In genomic region chr6:88166901-88167624, GRCh38 we compare ENCODE assay signal across 8 cellular contexts. TPM values are rescaled to one million over a fixed set of nuclear protein-coding genes. Genes with fewer than 3 reads are reported as not detected.
DNase-seq lines count a peak whose midpoint lies in the region; ATAC-seq, FAIRE-seq and TF ChIP-seq lines count a peak whose summit lies in the region.

No MANE protein-coding gene starts in this region.

- no peak for TF ChIP-seq RAD21 in HepG2 (CRISPR knock-in tag; IDR thresholded peaks at IDR 0.05)

- peak overlapping the region; percentile 77 for H3K4me3 Mint-ChIP-seq in CD4-positive, alpha-beta T cell
- peak overlapping the region; percentile 79 for H3K4me3 Mint-ChIP-seq in astrocyte (ENCODE audit: unreplicated experiment)

- H3K4me1 ChIP-seq in astrocyte (ENCODE audit: insufficient read depth, low read length) (peaks cover 4% of the 10 kb centered on the region), HepG2 (ENCODE audit: insufficient read depth, low read length) (peaks cover 4% of the 10 kb centered on the region; the same call in 1 of the 2 replicates), thyroid gland (peaks cover 10 to 21% of the 10 kb centered on the region in 2 donors)

- H3K36me3 ChIP-seq in astrocyte (ENCODE audit: insufficient read depth, low read length) = no peaks in the 10 kb centered on the region
- no peaks in the 10 kb centered on the region for H3K36me3 ChIP-seq in HepG2 (replicated peaks in 1 of 2; ENCODE audit: control insufficient read depth in 1 of 2, insufficient read depth in 2 of 2, low read length in 2 of 2)
- no peaks in the 10 kb centered on the region for H3K36me3 ChIP-seq in thyroid gland

- FAIRE-seq in astrocyte (lab: Jason Lieb, UNC) (no peak), HepG2 (lab: Jason Lieb, UNC) (no peak)

- H3K9ac ChIP-seq in astrocyte (ENCODE audit: low read length) (no peak overlapping the region), HepG2 (ENCODE audit: insufficient read depth, low read depth, low read length) (no peak overlapping the region)

- intact Hi-C loops in CD4-positive, alpha-beta T cell (cut with DNase I, micrococcal nuclease) = no loop called here
- intact Hi-C loops in HepG2 (cut with micrococcal nuclease; ENCODE audit: unreplicated experiment) = no loop called here
- intact Hi-C loops in thyroid gland (cut with DNase I) = no loop called here

- no peak overlapping the region for H3K27ac Mint-ChIP-seq in CD4-positive, alpha-beta T cell
- H3K27ac Mint-ChIP-seq in astrocyte (ENCODE audit: unreplicated experiment) = no peak overlapping the region

- in situ Hi-C loops in HepG2 (cut with HindIII; ENCODE audit: extremely low pct_ligation_motif_present, low pct_unique_long_range_greater_than_20kb) = no loop called here

- TF ChIP-seq EP300 in HepG2 (IDR thresholded peaks at IDR 0.05; ENCODE audit: low read depth in 2 of 2, low read length in 2 of 2) = no peak
- no peak for TF ChIP-seq EP300 in HepG2 (CRISPR knock-in tag; IDR thresholded peaks at IDR 0.05; ENCODE audit: borderline replicate concordance)

- H3K27me3 Mint-ChIP-seq in CD4-positive, alpha-beta T cell = peaks cover 82% of the 10 kb centered on the region
- H3K27me3 Mint-ChIP-seq in astrocyte (ENCODE audit: low read depth, unreplicated experiment) = peaks cover 51% of the 10 kb centered on the region

- H3K4me2 ChIP-seq in astrocyte (ENCODE audit: low read length) (peak overlapping the region; percentile 94), HepG2 (ENCODE audit: low read depth, low read length) (peak overlapping the region; percentile 65)

- H3K9me3 Mint-ChIP-seq in CD4-positive, alpha-beta T cell = no peaks in the 10 kb centered on the region
- peaks cover 8% of the 10 kb centered on the region for H3K9me3 Mint-ChIP-seq in astrocyte (ENCODE audit: unreplicated experiment)

- H3K9me3 ChIP-seq in CD4-positive, alpha-beta T cell (ENCODE audit: control insufficient read depth, low read length) = no peaks in the 10 kb centered on the region
- H3K9me3 ChIP-seq in astrocyte (ENCODE audit: insufficient read depth, low read depth, low read length) (no peaks in the 10 kb centered on the region), HepG2 (ENCODE audit: low read length) (no peaks in the 10 kb centered on the region), thyroid gland (no peaks in the 10 kb centered on the region)

- H3K79me2 ChIP-seq in astrocyte (ENCODE audit: insufficient read depth, low read length) = no peaks in the 10 kb centered on the region
- no peaks in the 10 kb centered on the region for H3K79me2 ChIP-seq in HepG2 (ENCODE audit: insufficient read depth, low read length)

- H4K20me1 ChIP-seq in astrocyte (ENCODE audit: insufficient read depth, low read length) (no peaks in the 10 kb centered on the region), HepG2 (ENCODE audit: insufficient read depth, low read length) (no peaks in the 10 kb centered on the region)

- no peak for TF ChIP-seq CTCF in CD4-positive, alpha-beta T cell (IDR thresholded peaks at IDR 0.05)
- no peak for TF ChIP-seq CTCF in astrocyte (IDR thresholded peaks at IDR 0.05; ENCODE audit: insufficient read depth, low read depth, low read length)
- no peak for TF ChIP-seq CTCF in HepG2 (CRISPR knock-in tag; IDR thresholded peaks at IDR 0.05)
- TF ChIP-seq CTCF in thyroid gland (IDR thresholded peaks at IDR 0.05) = no peak

- no peak for DNase-seq in CD4-positive, alpha-beta T cell
- DNase-seq in astrocyte (ENCODE audit: low read depth) = no peak
- DNase-seq in HepG2 (ENCODE audit: low spot score) = no peak
- peak in 1 of 2 donors; percentile 6 for DNase-seq in thyroid gland
- DNase-seq in NCI-H446 treated with DMSO at 0.1 percent for 48 hours (lab: John Stamatoyannopoulos, UW) = no peak
- no peak for DNase-seq in NOMO-1 treated with dmso at 0.1 percent for 144 hours (lab: John Stamatoyannopoulos, UW; ENCODE audit: unreplicated experiment)

- H3K27me3 ChIP-seq in CD4-positive, alpha-beta T cell (ENCODE audit: control insufficient read depth, insufficient read depth, low read length) = peaks cover 72% of the 10 kb centered on the region
- H3K27me3 ChIP-seq in astrocyte (ENCODE audit: insufficient read depth, low read length) (peaks cover 47% of the 10 kb centered on the region), HepG2 (ENCODE audit: control insufficient read depth in 1 of 2, insufficient read depth in 2 of 2, low read length in 2 of 2) (peaks cover 8 to 54% of the 10 kb centered on the region in 2 experiments), thyroid gland (peaks cover 21% of the 10 kb centered on the region)

- H3K4me3 ChIP-seq in astrocyte (ENCODE audit: insufficient read depth, low read depth, low read length) (peak overlapping the region; percentile 59), HepG2 (replicated peaks in 1 of 3; ENCODE audit: insufficient read depth in 1 of 3, low read depth in 2 of 3, low read length in 3 of 3) (peak overlapping the region in 2 of 3 experiments; percentile 45 to 64; a peak in 3 of 6 replicates), thyroid gland (replicated peaks in 1 of 3) (peak overlapping the region in 2 of 3 donors; percentile 37 to 45)

- H3K36me3 Mint-ChIP-seq in CD4-positive, alpha-beta T cell (ENCODE audit: low read depth) = no peaks in the 10 kb centered on the region
- no peaks in the 10 kb centered on the region for H3K36me3 Mint-ChIP-seq in astrocyte (ENCODE audit: low read depth, unreplicated experiment)

- TF ChIP-seq POLR2A in HepG2 (IDR thresholded peaks at IDR 0.05; ENCODE audit: insufficient read depth in 1 of 2, low read depth in 2 of 2, low read length in 2 of 2) = no peak
- TF ChIP-seq POLR2A in thyroid gland (IDR thresholded peaks at IDR 0.05) = no peak

- CTCF ChIA-PET in CD4-positive, alpha-beta T cell (lab: Charles Lee) = no interaction called here
- CTCF ChIA-PET in HepG2 (lab: Yijun Ruan, JAX; ENCODE audit: low intra/inter-chr PET ratio, low total read pairs) = no interaction called here

- no TSS peak for BruUV-seq in HepG2 (replicated peaks; lab: Mats Ljungman, UMichigan)

- no peak for ATAC-seq in CD4-positive, alpha-beta T cell (ENCODE audit: poor library complexity)
- ATAC-seq in GM19043 (IDR thresholded peaks at IDR 0.05; ENCODE audit: low read depth, unreplicated experiment) = peak; percentile 17
- peak; percentile 23 for ATAC-seq in HG03342 (IDR thresholded peaks at IDR 0.05; ENCODE audit: unreplicated experiment)
- peak; percentile 56 for ATAC-seq in HepG2

- POLR2A ChIA-PET in CD4-positive, alpha-beta T cell (lab: Charles Lee) = no interaction called here
- POLR2A ChIA-PET in HepG2 (lab: Yijun Ruan, JAX) = no interaction called here

- H3K27ac ChIP-seq in CD4-positive, alpha-beta T cell (ENCODE audit: low read depth, low read length) = no peak overlapping the region
- no peak overlapping the region for H3K27ac ChIP-seq in astrocyte (ENCODE audit: low read depth, low read length)
- no peak overlapping the region for H3K27ac ChIP-seq in HepG2 (ENCODE audit: extremely low read length, insufficient read depth, low read length)
- H3K27ac ChIP-seq in thyroid gland = no peak overlapping the region

- H3K4me1 Mint-ChIP-seq in CD4-positive, alpha-beta T cell (ENCODE audit: low read depth) = peaks cover 15% of the 10 kb centered on the region
- H3K4me1 Mint-ChIP-seq in astrocyte (ENCODE audit: low read depth, unreplicated experiment) = no peaks in the 10 kb centered on the region

- 14% methylated on average over 29 of the region's 81 CpGs for WGBS in HepG2 (ENCODE audit: low lambda C conversion rate)
- WGBS in thyroid gland, 2 donors = 0 to 6% methylated on average over 2 to 22 of the region's 81 CpGs

- H2AFZ ChIP-seq in astrocyte (ENCODE audit: low read depth, low read length) (peak overlapping the region; percentile 85), HepG2 (ENCODE audit: low read length) (no peak overlapping the region)

TF ChIP-seq in HepG2, 621 proteins besides CTCF, POLR2A, EP300 and RAD21 (continues in another document):
- TF ChIP-seq AGO2 (optimal IDR thresholded peaks at IDR 0.05; ENCODE audit: low read depth, low read length) = no peak
- no peak for TF ChIP-seq ETV5 (CRISPR knock-in tag; IDR thresholded peaks at IDR 0.05; ENCODE audit: borderline replicate concordance)
- no peak for TF ChIP-seq CSRNP1 (CRISPR knock-in tag; IDR thresholded peaks at IDR 0.05)

RNA-seq across cellular contexts. Expression of gene CNR1, which starts 0.9 kb away (rescaled TPM):
- not detected for total RNA-seq in CD4-positive, alpha-beta T cell
- total RNA-seq in astrocyte (0.84 and 1.00 TPM in 2 replicates), HepG2 (2016; rRNA removed; fragmentation: Illumina TruSeq; extraction: Trizol) (not detected in 2 replicates), thyroid gland (10 to 100 TPM in 1 of 4 donors, 1 to 10 TPM in 3; 3.8 to 17.5 (median 7.8) TPM)
- total RNA-seq in HepG2 (2016; cell fraction: cytosol; rRNA removed; fragmentation: Illumina TruSeq; extraction: Trizol; ENCODE audit: low read depth) = not detected in 2 replicates
- total RNA-seq in HepG2 (2016; cell fraction: insoluble cytoplasmic fraction; rRNA removed; fragmentation: Illumina TruSeq; extraction: Trizol) = not detected in 2 replicates
- not detected in 2 replicates for total RNA-seq in HepG2 (2016; cell fraction: membrane; rRNA removed; fragmentation: Illumina TruSeq; extraction: Trizol)
- total RNA-seq in HepG2 (2016; cell fraction: nucleus; rRNA removed; fragmentation: Illumina TruSeq; extraction: Trizol) = not detected in 2 replicates
- not detected in 2 replicates for polyA plus RNA-seq in HepG2 (2011; rRNA removed)
- not detected in 2 replicates for polyA plus RNA-seq in HepG2 (2011; cell fraction: cytosol; rRNA removed)
- polyA plus RNA-seq in HepG2 (2011; cell fraction: nucleus; rRNA removed) = not detected in 2 replicates
- polyA plus RNA-seq in HepG2 (2012) = not detected in 2 replicates
- not detected in 2 replicates for polyA plus RNA-seq in HepG2 (2016; cell fraction: cytosol; fragmentation: Illumina TruSeq; extraction: Trizol; ENCODE audit: low read depth)
- polyA plus RNA-seq in HepG2 (2016; cell fraction: insoluble cytoplasmic fraction; fragmentation: Illumina TruSeq; extraction: Trizol; ENCODE audit: low read depth) = not detected in 2 replicates
- polyA plus RNA-seq in HepG2 (2016; cell fraction: membrane; fragmentation: Illumina TruSeq; extraction: Trizol; ENCODE audit: low read depth) = not detected in 2 replicates
- not detected in 2 replicates for polyA plus RNA-seq in HepG2 (2016; cell fraction: nucleus; fragmentation: Illumina TruSeq; extraction: Trizol; ENCODE audit: insufficient read depth, low read depth)
- not detected in 2 replicates for polyA minus RNA-seq in HepG2 (2011; rRNA and poly(A)+ RNA removed; ENCODE audit: low replicate concordance)
- polyA minus RNA-seq in HepG2 (2011; cell fraction: cytosol; rRNA and poly(A)+ RNA removed) = not detected in 2 replicates
- polyA minus RNA-seq in HepG2 (2011; cell fraction: nucleus; rRNA and poly(A)+ RNA removed) = not detected in 2 replicates
